In the genomic region with DNA sequence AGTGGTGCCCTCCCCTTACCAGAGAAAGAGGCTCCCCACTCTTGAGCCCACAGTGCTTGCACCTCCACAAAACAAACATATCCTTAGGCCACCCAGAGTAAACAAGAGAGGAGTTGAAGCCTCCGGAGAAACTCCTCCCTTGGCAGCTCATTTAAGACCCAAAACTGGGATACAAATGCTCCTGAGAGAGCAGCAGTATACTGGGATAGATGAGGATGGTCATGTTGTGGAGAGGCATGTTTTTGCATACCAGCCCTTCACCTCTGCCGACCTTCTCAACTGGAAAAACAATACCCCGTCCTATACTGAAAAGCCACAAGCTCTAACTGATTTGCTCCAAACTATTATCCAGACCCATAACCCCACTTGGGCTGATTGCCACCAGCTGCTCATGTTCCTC, we compare ENCODE assay signal across 5 cellular contexts. TPM values are rescaled to one million over a fixed set of nuclear protein-coding genes. Genes with fewer than 3 reads are reported as not detected.
"Had no signal": no experiment of that assay in that cellular context is flagged by ENCODE, and none has a peak within 500 bp of the region (broad histone marks: within the 10 kb centered on the region; RNA-seq: fewer than 3 reads in every experiment).

No MANE protein-coding gene starts in this region.

RNA-seq across cellular contexts. Expression of a gene that starts 28.4 kb away (rescaled TPM):
- total RNA-seq: K562, LHCN-M2, MCF 10A, NCI-H460, PC-9 had no signal
